ENCODE assay signal across 8 cellular contexts in the genomic region with DNA sequence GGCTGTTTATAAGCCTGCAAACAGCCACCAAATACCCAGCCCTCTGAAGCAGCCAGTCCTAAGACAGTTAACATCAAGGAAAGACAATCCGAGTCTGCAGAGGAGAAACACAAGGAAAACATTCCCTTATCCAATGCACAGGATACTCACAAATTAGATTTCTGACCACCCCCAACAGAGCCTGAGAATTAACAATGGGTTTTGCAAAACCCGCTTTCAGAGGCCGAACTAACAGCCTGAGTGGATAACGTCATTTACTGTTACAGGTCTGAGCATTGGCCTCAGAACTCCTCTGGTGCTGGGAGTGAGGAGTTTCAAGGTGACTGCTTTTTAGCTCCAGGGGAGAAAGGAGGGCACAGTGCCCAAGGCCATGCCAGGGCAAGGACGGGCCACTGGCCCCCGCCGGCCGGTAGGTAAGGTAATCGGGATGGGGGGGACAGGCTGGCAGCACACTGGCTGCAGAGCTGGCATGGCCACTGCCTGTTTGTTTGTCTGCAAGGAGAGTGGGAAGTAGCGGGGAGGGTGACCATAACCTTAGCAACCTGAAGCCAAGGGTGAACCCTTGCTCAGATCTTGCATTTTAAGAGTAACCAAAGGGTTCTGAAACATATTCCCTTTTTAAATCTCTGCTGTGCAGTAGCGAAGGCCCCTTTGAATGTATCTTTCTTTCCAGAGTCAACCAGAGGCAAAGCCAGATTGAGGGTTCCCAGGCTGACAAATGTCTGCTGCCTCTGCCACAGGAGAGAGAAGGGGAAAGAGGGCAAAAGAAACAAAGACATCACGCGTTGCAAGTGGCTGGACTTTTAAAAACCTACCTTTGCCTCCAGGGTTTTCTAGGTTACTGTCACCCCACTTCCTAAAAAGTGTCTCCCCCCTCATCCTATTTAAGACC. TPM values are rescaled to one million over a fixed set of nuclear protein-coding genes. Genes with fewer than 3 reads are reported as not detected.
DNase-seq lines count a peak whose midpoint lies in the region; ATAC-seq, FAIRE-seq and TF ChIP-seq lines count a peak whose summit lies in the region.

No MANE protein-coding gene starts in this region.

- peak overlapping the region; percentile 86 for H3K4me2 ChIP-seq in osteoblast (ENCODE audit: insufficient read depth, low read length)

- no peak overlapping the region for H3K4me3 Mint-ChIP-seq in type B pancreatic cell

- no peak for FAIRE-seq in GM12891 (lab: Jason Lieb, UNC)

- peak overlapping the region; percentile 40 for H3K4me3 ChIP-seq in osteoblast (ENCODE audit: insufficient read depth, low read length)

- no peaks in the 10 kb centered on the region for H4K20me1 ChIP-seq in osteoblast (ENCODE audit: insufficient read depth, low read length)

- H3K36me3 ChIP-seq in osteoblast (ENCODE audit: insufficient read depth, low read length) = no peaks in the 10 kb centered on the region

- H3K27ac Mint-ChIP-seq in type B pancreatic cell = no peak overlapping the region

- DNase-seq in GM12891 (ENCODE audit: insufficient read length, low spot score) = no peak
- peak; percentile 63 for DNase-seq in OCI-M1 (lab: John Stamatoyannopoulos, UW)
- peak; percentile 51 to 73 for DNase-seq in erythroblast (lab: John Stamatoyannopoulos, UW)
- no peak for DNase-seq in osteoblast (ENCODE audit: insufficient read length, low spot score, missing footprints)
- no peak for DNase-seq in type B pancreatic cell (ENCODE audit: extremely low spot score, unreplicated experiment)
- DNase-seq in DMS53 (lab: John Stamatoyannopoulos, UW) = no peak

- peaks cover 38% of the 10 kb centered on the region for H3K4me1 Mint-ChIP-seq in type B pancreatic cell (ENCODE audit: unreplicated experiment)

- H3K4me1 ChIP-seq in osteoblast (ENCODE audit: insufficient read depth, low read length) = peaks cover 98% of the 10 kb centered on the region

- ATAC-seq in HG03520 (IDR thresholded peaks at IDR 0.05; ENCODE audit: unreplicated experiment) = no peak
- ATAC-seq in GM19397 (IDR thresholded peaks at IDR 0.05; ENCODE audit: unreplicated experiment) = no peak

- H3K27me3 ChIP-seq in osteoblast (ENCODE audit: insufficient read depth, low read length) = no peaks in the 10 kb centered on the region

- no peak for TF ChIP-seq POLR2A in GM12891 (IDR thresholded peaks at IDR 0.05; ENCODE audit: low read depth, low read length)
- peak; percentile 15 for TF ChIP-seq POLR2A in erythroblast (IDR thresholded peaks at IDR 0.05; ENCODE audit: low read length)

- H3K27ac ChIP-seq in osteoblast (ENCODE audit: low read depth, low read length) = peak overlapping the region; percentile 97

- peak overlapping the region; percentile 56 for H2AFZ ChIP-seq in osteoblast (ENCODE audit: low read length)

- no peaks in the 10 kb centered on the region for H3K9me3 Mint-ChIP-seq in type B pancreatic cell

- TF ChIP-seq CTCF in osteoblast (IDR thresholded peaks at IDR 0.05; ENCODE audit: extremely low read depth, low read depth, low read length) (no peak), type B pancreatic cell (conservative IDR thresholded peaks at IDR 0.05) (no peak)

- H3K27me3 Mint-ChIP-seq in type B pancreatic cell = no peaks in the 10 kb centered on the region

- H3K79me2 ChIP-seq in osteoblast (ENCODE audit: insufficient read depth, low read length) = peaks cover 83% of the 10 kb centered on the region

- H3K36me3 Mint-ChIP-seq in type B pancreatic cell = peaks cover 3% of the 10 kb centered on the region

- no peaks in the 10 kb centered on the region for H3K9me3 ChIP-seq in osteoblast (ENCODE audit: low read depth, low read length)

TF ChIP-seq in GM12891, 5 proteins besides CTCF, POLR2A, EP300 and RAD21:
- TF ChIP-seq SPI1 (IDR thresholded peaks at IDR 0.05; ENCODE audit: low read depth, low read length) (0 out of 2 replicates have a peak, but pooled peaks have one; percentile 13), POU2F2 (IDR thresholded peaks at IDR 0.05; ENCODE audit: low read depth, low read length) (no peak)
TF ChIP-seq in GM12891: peak in this region for 1.

RNA-seq across cellular contexts. Expression of a gene that starts 3.9 kb away (rescaled TPM):
- polyA plus RNA-seq in GM12891 (2012; ENCODE audit: low read depth, missing spikeins) = 14.5 TPM
- total RNA-seq in osteoblast = 13.6 and 18.8 TPM in 2 replicates
- 38.9 and 58.9 TPM in 2 replicates for total RNA-seq in type B pancreatic cell (ENCODE audit: low replicate concordance)

Comparison
In these comparisons a context has a peak if more than half of its experiments do, and no peak if none do; other contexts are left out.
1. DNase-seq: peak in OCI-M1 (single experiment) and erythroblast (2 of 2); none in GM12891 (single experiment), osteoblast (single experiment), type B pancreatic cell (single experiment) and DMS53 (single experiment).